Comparison of ENCODE assay signal across 12 cellular contexts in the genomic region with DNA sequence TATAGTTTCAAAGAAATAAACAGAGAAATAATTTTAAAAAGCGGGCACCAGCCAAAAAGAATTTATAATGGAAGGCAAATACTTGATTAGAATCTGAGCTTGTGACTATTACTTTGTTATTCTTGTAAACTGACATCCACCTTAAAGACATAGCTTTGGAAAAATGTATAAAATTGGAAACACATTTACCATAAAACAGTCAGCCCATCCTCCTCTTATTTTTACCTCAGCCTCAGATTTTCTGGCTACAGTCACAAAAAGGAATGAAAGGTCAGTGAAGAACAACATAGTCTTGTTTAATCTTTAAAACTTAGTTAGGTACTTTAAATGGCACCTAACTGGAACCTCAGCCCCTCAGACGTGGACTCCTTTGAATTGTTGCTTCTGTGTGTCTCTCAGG.
A peak's percentile ranks its signal among the peaks of the same experiment; 100 is the strongest.
DNase-seq lines count a peak whose midpoint lies in the region; ATAC-seq and TF ChIP-seq lines count a peak whose summit lies in the region.
"Had no signal": no experiment of that assay in that cellular context is flagged by ENCODE, and none has a peak within 500 bp of the region (broad histone marks: within the 10 kb centered on the region; RNA-seq: fewer than 3 reads in every experiment).

No MANE protein-coding gene starts in this region.

- peak overlapping the region; percentile 31; the same call in 1 of the 2 replicates for H3K4ac ChIP-seq in IMR-90 (ENCODE audit: low read depth, low read length)
- H3K4ac ChIP-seq in neuronal stem cell (ENCODE audit: low read length), result no peak overlapping the region

- H3K27ac ChIP-seq in ACC112 (ENCODE audit: low read depth, low read length) (no peak overlapping the region), IMR-90 (ENCODE audit: insufficient read depth, low read length) (no peak overlapping the region), neuronal stem cell (replicated peaks; ENCODE audit: low read length) (no peak overlapping the region)
- H3K27ac ChIP-seq: psoas muscle, VCaP had no signal

- H4K8ac ChIP-seq in IMR-90 (ENCODE audit: low read depth in 2 of 2, low read length in 2 of 2), result peak overlapping the region in 1 of 2 experiments; percentile 7; a peak in 1 of 4 replicates
- H4K8ac ChIP-seq in neuronal stem cell (ENCODE audit: low read depth, low read length), result no peak overlapping the region

- no peaks in the 10 kb centered on the region for H3K27me3 ChIP-seq in ACC112 (ENCODE audit: insufficient read depth, low read length)
- H3K27me3 ChIP-seq in IMR-90 (ENCODE audit: control insufficient read depth, insufficient read depth, low read length), result no peaks in the 10 kb centered on the region
- no peaks in the 10 kb centered on the region for H3K27me3 ChIP-seq in neuronal stem cell (ENCODE audit: control insufficient read depth in 3 of 3, insufficient read depth in 3 of 3, low read depth in 1 of 3, low read length in 3 of 3)

- no peaks in the 10 kb centered on the region for H3K79me1 ChIP-seq in IMR-90 (ENCODE audit: low read depth in 1 of 2, low read length in 2 of 2)
- no peaks in the 10 kb centered on the region for H3K79me1 ChIP-seq in neuronal stem cell (ENCODE audit: low read depth, low read length)

- no peak overlapping the region for H3K56ac ChIP-seq in IMR-90 (ENCODE audit: extremely low read depth, insufficient read depth, low read length)

- H3K9me1 ChIP-seq in IMR-90 (ENCODE audit: insufficient read depth, low read length), result peaks cover 14% of the 10 kb centered on the region

- dilution Hi-C loops in IMR-90 (cut with HindIII; ENCODE audit: low sequenced_read_pairs, unreplicated experiment), result no loop called here

- H3K79me2 ChIP-seq in ACC112 (ENCODE audit: control insufficient read depth, insufficient read depth, low read length, unreplicated experiment), result no peaks in the 10 kb centered on the region

- H2BK15ac ChIP-seq in IMR-90 (ENCODE audit: low read depth, low read length), result peak overlapping the region; percentile 42; the same call in 1 of the 3 replicates
- H2BK15ac ChIP-seq in neuronal stem cell (ENCODE audit: low read length), result no peak overlapping the region

- H4K5ac ChIP-seq in IMR-90 (ENCODE audit: low read depth, low read length), result peak overlapping the region; percentile 69; the same call in 1 of the 2 replicates

- ATAC-seq in IMR-90 (ENCODE audit: low read depth), result no peak
- no peak for ATAC-seq in central memory CD8-positive, alpha-beta T cell (replicated peaks; ENCODE audit: extremely low read depth, poor library complexity, severe bottlenecking)
- ATAC-seq in HG02938 (IDR thresholded peaks at IDR 0.05; ENCODE audit: unreplicated experiment), result no peak
- no peak for ATAC-seq in GM19452 (IDR thresholded peaks at IDR 0.05; ENCODE audit: unreplicated experiment)
- ATAC-seq in HG02623 (IDR thresholded peaks at IDR 0.05; ENCODE audit: unreplicated experiment), result no peak
- ATAC-seq: psoas muscle had no signal

- intact Hi-C loops in IMR-90 (cut with micrococcal nuclease), result loop anchor here (5.0 to 10.0 kb wide), 2 partner anchors 46 to 523 kb away; no protein-coding TSS in a partner anchor

- TF ChIP-seq POLR2A in IMR-90 (IDR thresholded peaks at IDR 0.05; ENCODE audit: low read depth, low read length), result no peak

- H2BK120ac ChIP-seq in IMR-90 (ENCODE audit: low read depth, low read length) (peak overlapping the region; percentile 28; the same call in 1 of the 2 replicates), neuronal stem cell (ENCODE audit: low read depth, low read length) (no peak overlapping the region)

- H3K4me1 ChIP-seq in ACC112 (ENCODE audit: control insufficient read depth, insufficient read depth, low read length, unreplicated experiment), result peaks cover 25% of the 10 kb centered on the region
- H3K4me1 ChIP-seq in IMR-90 (ENCODE audit: control insufficient read depth, insufficient read depth, low read length), result peaks cover 14% of the 10 kb centered on the region
- peaks cover 3 to 7% of the 10 kb centered on the region in 2 donors for H3K4me1 ChIP-seq in neuronal stem cell (ENCODE audit: control insufficient read depth in 2 of 2, insufficient read depth in 1 of 2, low read depth in 1 of 2, low read length in 2 of 2)
- H3K4me1 ChIP-seq: psoas muscle had no signal

- CTCF ChIA-PET in IMR-90 (lab: Yijun Ruan, JAX), result interaction anchor here (0.6 to 1.2 kb wide), 4 partner anchors 17 to 324 kb away, joined by 3 to 4 read pairs (median 3); no protein-coding TSS in a partner anchor

- no peak overlapping the region for H3K14ac ChIP-seq in IMR-90 (replicated peaks; ENCODE audit: low read depth, low read length)
- no peak overlapping the region for H3K14ac ChIP-seq in neuronal stem cell (ENCODE audit: low read length)

- no peak for TF ChIP-seq RAD21 in IMR-90 (IDR thresholded peaks at IDR 0.05; ENCODE audit: low read length)

- no peak overlapping the region for H2AK9ac ChIP-seq in IMR-90 (replicated peaks; ENCODE audit: low read depth, low read length, poor library complexity)

- H3K36me3 ChIP-seq in ACC112 (ENCODE audit: insufficient read depth, low read length) (no peaks in the 10 kb centered on the region), IMR-90 (ENCODE audit: control insufficient read depth, insufficient read depth, low read length) (no peaks in the 10 kb centered on the region), neuronal stem cell (replicated peaks in 1 of 2; ENCODE audit: control insufficient read depth in 2 of 2, insufficient read depth in 2 of 2, low read length in 2 of 2) (no peaks in the 10 kb centered on the region)

- H3K36me3 Mint-ChIP-seq in central memory CD8-positive, alpha-beta T cell (ENCODE audit: insufficient read depth), result peaks cover 3% of the 10 kb centered on the region

- H2AFZ ChIP-seq in ACC112 (ENCODE audit: low read length, unreplicated experiment) (peak overlapping the region; percentile 37), IMR-90 (replicated peaks; ENCODE audit: low read length, poor library complexity) (no peak overlapping the region), neuronal stem cell (ENCODE audit: low read length) (peak overlapping the region; percentile 38)

- H4K91ac ChIP-seq in IMR-90 (ENCODE audit: insufficient read depth, low read depth, low read length) (peak overlapping the region; percentile 10; the same call in 1 of the 2 replicates), neuronal stem cell (ENCODE audit: low read depth, low read length, poor library complexity) (no peak overlapping the region)

- POLR2A ChIA-PET in IMR-90 (lab: Charles Lee; ENCODE audit: unreplicated experiment), result no interaction called here

- H3K23ac ChIP-seq in IMR-90 (ENCODE audit: low read depth, low read length) (no peak overlapping the region), neuronal stem cell (ENCODE audit: low read depth, low read length, poor library complexity) (no peak overlapping the region)

- H3K9me3 ChIP-seq in IMR-90 (ENCODE audit: control insufficient read depth, insufficient read depth, low read length) (no peaks in the 10 kb centered on the region), neuronal stem cell (replicated peaks in 1 of 2; ENCODE audit: control insufficient read depth in 2 of 2, insufficient read depth in 1 of 2, low read depth in 1 of 2, low read length in 2 of 2) (no peaks in the 10 kb centered on the region)
- H3K9me3 ChIP-seq: psoas muscle had no signal

- H2AK5ac ChIP-seq in IMR-90 (ENCODE audit: low read depth, low read length), result 0 out of 2 replicates have a peak overlapping the region, but pooled peaks have one; percentile 13
- H2AK5ac ChIP-seq in neuronal stem cell (ENCODE audit: low read depth, low read length), result no peak overlapping the region

- H3K27me3 Mint-ChIP-seq in central memory CD8-positive, alpha-beta T cell, result no peaks in the 10 kb centered on the region

- no peak overlapping the region for H3K4me3 ChIP-seq in ACC112 (ENCODE audit: low read depth, low read length)
- no peak overlapping the region for H3K4me3 ChIP-seq in IMR-90 (ENCODE audit: insufficient read depth, low read depth, low read length)
- H3K4me3 ChIP-seq in neuronal stem cell (ENCODE audit: low read length in 2 of 2), result no peak overlapping the region
- H3K4me3 ChIP-seq: psoas muscle had no signal

- H3K18ac ChIP-seq in IMR-90 (ENCODE audit: low read depth, low read length), result peak overlapping the region; percentile 91; the same call in 1 of the 2 replicates
- H3K18ac ChIP-seq in neuronal stem cell (ENCODE audit: low read length), result no peak overlapping the region

- H4K20me1 ChIP-seq in IMR-90 (ENCODE audit: insufficient read depth, low read length), result no peaks in the 10 kb centered on the region

- H3K4me3 Mint-ChIP-seq in central memory CD8-positive, alpha-beta T cell, result no peak overlapping the region

- no peak overlapping the region for H3K4me2 ChIP-seq in IMR-90 (ENCODE audit: low read depth, low read length)
- no peak overlapping the region for H3K4me2 ChIP-seq in neuronal stem cell (ENCODE audit: insufficient read depth, low read length, poor library complexity, severe bottlenecking)

- DNase-seq in IMR-90, result no peak
- DNase-seq in central memory CD8-positive, alpha-beta T cell (ENCODE audit: low spot score in 2 of 2), result no peak
- DNase-seq in neuronal stem cell (ENCODE audit: low spot score), result no peak
- no peak for DNase-seq in COLO829 (ENCODE audit: low spot score)
- DNase-seq: Karpas-422, NCI-H1417 treated with DMSO at 0.1 percent for 48 hours, psoas muscle had no signal

- H3K9ac ChIP-seq in IMR-90 (ENCODE audit: low read depth, low read length) (no peak overlapping the region), neuronal stem cell (ENCODE audit: low read depth, low read length, poor library complexity) (no peak overlapping the region)

- H2BK20ac ChIP-seq in IMR-90 (ENCODE audit: low read depth, low read length), result peak overlapping the region; percentile 54; the same call in 1 of the 2 replicates

- TF ChIP-seq CTCF in IMR-90 (conservative IDR thresholded peaks at IDR 0.05; ENCODE audit: low read depth, low read length), result no peak

- H3K9me3 Mint-ChIP-seq in central memory CD8-positive, alpha-beta T cell, result peaks cover 5% of the 10 kb centered on the region

- peaks cover 43% of the 10 kb centered on the region for H3K4me1 Mint-ChIP-seq in central memory CD8-positive, alpha-beta T cell

- H3K27ac Mint-ChIP-seq in central memory CD8-positive, alpha-beta T cell (ENCODE audit: low read depth), result peak overlapping the region; percentile 94

- no peak overlapping the region for H2BK12ac ChIP-seq in neuronal stem cell (ENCODE audit: low read length)

- H2BK5ac ChIP-seq in IMR-90 (ENCODE audit: low read depth, low read length, poor library complexity, severe bottlenecking) (no peak overlapping the region), neuronal stem cell (ENCODE audit: low read length) (no peak overlapping the region)

- no CpG with 5 or more reads among the region's 2 CpGs for WGBS in IMR-90 (ENCODE audit: extremely low coverage in 2 of 2, insufficient read length in 1 of 2), 2 experiments
- WGBS in neuronal stem cell (ENCODE audit: extremely low coverage in 2 of 2, insufficient read length in 2 of 2, insufficient replicate concordance in 1 of 2), 2 donors, result no CpG with 5 or more reads among the region's 2 CpGs

- no TSS peak for BruUV-seq in IMR-90 (replicated peaks; lab: Mats Ljungman, UMichigan)

- in situ Hi-C loops in IMR-90 (cut with MboI; ENCODE audit: low sequenced_read_pairs), result no loop called here

TF ChIP-seq in IMR-90, 13 proteins besides CTCF, POLR2A, EP300 and RAD21 (continues in another document):
- TF ChIP-seq RCOR1 (IDR thresholded peaks at IDR 0.05; ENCODE audit: insufficient replicate concordance, low read length) (no peak), FOS (IDR thresholded peaks at IDR 0.05; ENCODE audit: low read depth, low read length) (no peak), CEBPB (IDR thresholded peaks at IDR 0.05; ENCODE audit: low read depth, low read length) (no peak)
